In the genomic region with DNA sequence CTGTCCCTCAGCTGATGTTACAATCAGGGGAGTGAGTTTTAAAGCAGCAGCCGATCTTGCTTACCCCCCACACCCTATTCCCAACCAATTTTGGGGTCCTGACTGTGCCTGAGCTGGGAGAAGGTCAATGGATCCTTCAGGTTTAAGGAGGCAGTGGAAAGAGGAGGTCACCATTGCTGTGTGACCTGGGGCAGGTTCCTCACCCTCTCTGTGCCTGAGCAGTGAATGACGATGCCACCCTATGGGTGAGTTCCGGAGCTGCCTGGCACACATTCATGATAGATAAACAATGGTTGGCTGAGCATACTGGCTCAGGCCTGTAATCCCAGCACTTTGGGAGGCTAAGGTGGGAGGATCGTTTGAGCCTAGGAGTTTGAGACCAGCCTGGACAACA, we compare ENCODE assay signal across 10 cellular contexts. TPM values are rescaled to one million over a fixed set of nuclear protein-coding genes. Genes with fewer than 3 reads are reported as not detected.
DNase-seq lines count a peak whose midpoint lies in the region; ATAC-seq, FAIRE-seq and TF ChIP-seq lines count a peak whose summit lies in the region.
"Had no signal": no experiment of that assay in that cellular context is flagged by ENCODE, and none has a peak within 500 bp of the region (broad histone marks: within the 10 kb centered on the region; RNA-seq: fewer than 3 reads in every experiment).

No MANE protein-coding gene starts in this region.

- DNase-seq in HCT116 (ENCODE audit: low read depth, low spot score) (no peak), right cardiac atrium (no peak), hypothalamus (lab: John Stamatoyannopoulos, UW) (no peak), HTR-8/SVneo (ENCODE audit: insufficient read length, low spot score) (no peak)
- DNase-seq in activated CD4-positive, alpha-beta memory T cell treated with anti-CD3 and anti-CD28 coated beads for 36 hours: no peak
- no peak for DNase-seq in stimulated activated effector memory CD8-positive, alpha-beta T cell treated with anti-CD3 and anti-CD28 coated beads, Interleukin-12 subunit alpha, Interleukin-12 subunit beta, amount 100 ng/mL, for 72 hours (ENCODE audit: low spot score in 2 of 2)
- DNase-seq in activated CD4-positive, CD25-positive, alpha-beta regulatory T cell (lab: John Stamatoyannopoulos, UW): no peak
- DNase-seq: NCI-H187 treated with DMSO at 0.1 percent for 48 hours had no signal

- 73% methylated on average over 4 of the region's 4 CpGs for WGBS in right cardiac atrium

- peak overlapping the region; percentile 85 for H3K4me2 ChIP-seq in HCT116 (ENCODE audit: low read length)

- POLR2A ChIA-PET in HCT116 (lab: Charles Lee): interaction anchor here (1.1 to 2.9 kb wide), 4 partner anchors 9 to 22 kb away, joined by 5 to 26 read pairs (median 16); a partner anchor contains a TSS
- POLR2A ChIA-PET in activated CD4-positive, alpha-beta memory T cell treated with anti-CD3 and anti-CD28 coated beads for 36 hours (lab: Charles Lee): interaction anchor here (5.3 to 8.2 kb wide), 2 partner anchors 11 to 21 kb away, joined by 97 to 301 read pairs; a partner anchor contains a TSS

- H3K9me2 ChIP-seq in HCT116 (ENCODE audit: insufficient read depth): no peaks in the 10 kb centered on the region

- H3K4me1 ChIP-seq in HCT116 (ENCODE audit: control insufficient read depth in 1 of 2, insufficient read depth in 2 of 2, low read length in 2 of 2) (peaks cover 59 to 88% of the 10 kb centered on the region in 2 experiments), right cardiac atrium (ENCODE audit: control insufficient read depth, insufficient read depth, low read length) (peaks cover 8% of the 10 kb centered on the region)

- H3K36me3 ChIP-seq in HCT116 (ENCODE audit: control insufficient read depth in 1 of 2, insufficient read depth in 2 of 2, low read length in 2 of 2): peaks cover 4 to 8% of the 10 kb centered on the region in 2 experiments; a peak in 2 of 4 replicates

- H3K27me3 Mint-ChIP-seq in activated CD4-positive, alpha-beta memory T cell treated with anti-CD3 and anti-CD28 coated beads for 36 hours: no peaks in the 10 kb centered on the region
- H3K27me3 Mint-ChIP-seq: progenitor cell of endocrine pancreas had no signal

- FAIRE-seq in HTR-8/SVneo (lab: Jason Lieb, UNC): no peak
- FAIRE-seq: TTC549 had no signal

- no peak for TF ChIP-seq POLR2A in HCT116 (IDR thresholded peaks at IDR 0.05; ENCODE audit: borderline replicate concordance, extremely low read depth, insufficient read depth, insufficient read length)

- no peak overlapping the region for H2AFZ ChIP-seq in HCT116 (ENCODE audit: low read depth, low read length, poor library complexity, severe bottlenecking)

- peak overlapping the region; percentile 48 for H3K4me3 Mint-ChIP-seq in activated CD4-positive, alpha-beta memory T cell treated with anti-CD3 and anti-CD28 coated beads for 36 hours
- H3K4me3 Mint-ChIP-seq in stimulated activated effector memory CD8-positive, alpha-beta T cell treated with anti-CD3 and anti-CD28 coated beads, Interleukin-12 subunit alpha, Interleukin-12 subunit beta, amount 100 ng/mL, for 72 hours: peak overlapping the region; percentile 40

- no peak for TF ChIP-seq CTCF in HCT116 (IDR thresholded peaks at IDR 0.05 in 2 of 3, conservative IDR thresholded peaks at IDR 0.05 in 1 of 3; ENCODE audit: borderline replicate concordance in 1 of 3, insufficient read depth in 1 of 3, low read depth in 2 of 3, low read length in 2 of 3)

- ATAC-seq in HCT116: no peak
- no peak for ATAC-seq in right cardiac atrium
- ATAC-seq in stimulated activated effector memory CD8-positive, alpha-beta T cell treated with anti-CD3 and anti-CD28 coated beads, Interleukin-12 subunit alpha, Interleukin-12 subunit beta, amount 100 ng/mL, for 72 hours: no peak

- RAD21 ChIA-PET in HCT116 (lab: Charles Lee; ENCODE audit: low non-redundant PET in 1 of 2, low total read pairs in 2 of 2, uncharacterized antibody in 2 of 2, unreplicated experiment in 2 of 2): interaction anchor here (0.6 to 0.8 kb wide), 2 partner anchors 9 to 84 kb away, joined by 3 read pairs; no protein-coding TSS in a partner anchor

- CTCF ChIA-PET in HCT116 (lab: Charles Lee): interaction anchor here (1.4 to 1.8 kb wide), 3 partner anchors 9 to 27 kb away, joined by 3 to 8 read pairs (median 4); no protein-coding TSS in a partner anchor
- CTCF ChIA-PET in activated CD4-positive, alpha-beta memory T cell treated with anti-CD3 and anti-CD28 coated beads for 36 hours (lab: Charles Lee): interaction anchor here (0.7 to 5.6 kb wide), 5 partner anchors 11 to 47 kb away, joined by 3 to 197 read pairs (median 6); a partner anchor contains a TSS

- peak overlapping the region; percentile 70 for H3K27ac Mint-ChIP-seq in activated CD4-positive, alpha-beta memory T cell treated with anti-CD3 and anti-CD28 coated beads for 36 hours
- H3K27ac Mint-ChIP-seq in stimulated activated effector memory CD8-positive, alpha-beta T cell treated with anti-CD3 and anti-CD28 coated beads, Interleukin-12 subunit alpha, Interleukin-12 subunit beta, amount 100 ng/mL, for 72 hours: peak overlapping the region; percentile 78
- H3K27ac Mint-ChIP-seq: progenitor cell of endocrine pancreas had no signal

- no peaks in the 10 kb centered on the region for H3K27me3 ChIP-seq in HCT116 (ENCODE audit: insufficient read depth, low read length)
- no peaks in the 10 kb centered on the region for H3K27me3 ChIP-seq in right cardiac atrium (ENCODE audit: control insufficient read depth, insufficient read depth)

- no TSS peak for BruUV-seq in HCT116 (replicated peaks; lab: Mats Ljungman, UMichigan)

- H3K4me3 ChIP-seq in HCT116 (replicated peaks in 1 of 2; ENCODE audit: low read depth in 1 of 2, low read length in 2 of 2) (peak overlapping the region in 1 of 2 experiments; percentile 34; a peak in 1 of 4 replicates), right cardiac atrium (ENCODE audit: low read length) (no peak overlapping the region)

- H3K9me3 Mint-ChIP-seq in activated CD4-positive, alpha-beta memory T cell treated with anti-CD3 and anti-CD28 coated beads for 36 hours: no peaks in the 10 kb centered on the region
- H3K9me3 Mint-ChIP-seq in stimulated activated effector memory CD8-positive, alpha-beta T cell treated with anti-CD3 and anti-CD28 coated beads, Interleukin-12 subunit alpha, Interleukin-12 subunit beta, amount 100 ng/mL, for 72 hours: no peaks in the 10 kb centered on the region

- TF ChIP-seq RAD21 in HCT116 (IDR thresholded peaks at IDR 0.05; ENCODE audit: low read depth): no peak

- intact Hi-C loops in HCT116 (cut with micrococcal nuclease): no loop called here
- intact Hi-C loops in activated CD4-positive, alpha-beta memory T cell treated with anti-CD3 and anti-CD28 coated beads for 36 hours (cut with micrococcal nuclease): no loop called here
- intact Hi-C loops in right cardiac atrium (cut with DNase I): no loop called here

- H3K27ac ChIP-seq in HCT116 (ENCODE audit: low read depth, low read length): peak overlapping the region; percentile 67
- H3K27ac ChIP-seq in right cardiac atrium (ENCODE audit: low read length): peak overlapping the region; percentile 57

- no peaks in the 10 kb centered on the region for H4K20me1 ChIP-seq in HCT116 (ENCODE audit: insufficient read depth)

- peaks cover 20% of the 10 kb centered on the region for H3K36me3 Mint-ChIP-seq in activated CD4-positive, alpha-beta memory T cell treated with anti-CD3 and anti-CD28 coated beads for 36 hours
- peaks cover 36% of the 10 kb centered on the region for H3K36me3 Mint-ChIP-seq in stimulated activated effector memory CD8-positive, alpha-beta T cell treated with anti-CD3 and anti-CD28 coated beads, Interleukin-12 subunit alpha, Interleukin-12 subunit beta, amount 100 ng/mL, for 72 hours

- H3K4me1 Mint-ChIP-seq in activated CD4-positive, alpha-beta memory T cell treated with anti-CD3 and anti-CD28 coated beads for 36 hours (ENCODE audit: low read depth): peaks cover 52% of the 10 kb centered on the region
- H3K4me1 Mint-ChIP-seq in stimulated activated effector memory CD8-positive, alpha-beta T cell treated with anti-CD3 and anti-CD28 coated beads, Interleukin-12 subunit alpha, Interleukin-12 subunit beta, amount 100 ng/mL, for 72 hours: peaks cover 42% of the 10 kb centered on the region

- H3K79me2 ChIP-seq in HCT116 (ENCODE audit: insufficient read depth, low read length): no peaks in the 10 kb centered on the region

- H3K9me3 ChIP-seq in HCT116 (ENCODE audit: control insufficient read depth in 1 of 2, insufficient read depth in 1 of 2, low read depth in 1 of 2, low read length in 2 of 2) (no peaks in the 10 kb centered on the region), right cardiac atrium (ENCODE audit: control insufficient read depth, low read length) (no peaks in the 10 kb centered on the region)

- H3K9ac ChIP-seq in HCT116 (ENCODE audit: low read length): peak overlapping the region; percentile 64

RNA-seq across cellular contexts. Expression of a gene that starts 20.3 kb away (rescaled TPM):
- total RNA-seq in HCT116 (2021; ENCODE audit: unreplicated experiment): 221 TPM
- polyA plus RNA-seq in HCT116 (2012): 179 and 285 TPM in 2 replicates
- 100 to 1,000 TPM; 232 to 236 TPM for total RNA-seq in activated CD4-positive, alpha-beta memory T cell treated with anti-CD3 and anti-CD28 coated beads for 36 hours
- total RNA-seq in right cardiac atrium: 100 to 1,000 TPM; 117 to 229 (median 122) TPM
- 233 TPM for polyA plus RNA-seq in right cardiac atrium

RNA-seq across cellular contexts. Expression of a gene that starts 21.2 kb away (rescaled TPM):
- total RNA-seq in HCT116 (2021; ENCODE audit: unreplicated experiment) (400 TPM), right cardiac atrium (10 to 100 TPM; 55.6 to 77.2 (median 64.8) TPM)
- polyA plus RNA-seq in HCT116 (2012): 263 and 315 TPM in 2 replicates
- 100 to 1,000 TPM; 356 to 361 TPM for total RNA-seq in activated CD4-positive, alpha-beta memory T cell treated with anti-CD3 and anti-CD28 coated beads for 36 hours
- 131 TPM for polyA plus RNA-seq in right cardiac atrium

RNA-seq across cellular contexts. Expression of a gene that starts 27.5 kb away (rescaled TPM):
- total RNA-seq in HCT116 (2021; ENCODE audit: unreplicated experiment) (4.8 TPM), right cardiac atrium (1 to 10 TPM in 2 of 4 donors, under 1 TPM in 2; 0.65 to 1.4 (median 1.1) TPM)
- 1.9 and 2.7 TPM in 2 replicates for polyA plus RNA-seq in HCT116 (2012)
- under 1 TPM; 0.36 to 0.39 TPM for total RNA-seq in activated CD4-positive, alpha-beta memory T cell treated with anti-CD3 and anti-CD28 coated beads for 36 hours
- 5.3 TPM for polyA plus RNA-seq in right cardiac atrium

RNA-seq across cellular contexts. Expression of a gene that starts 38.7 kb away (rescaled TPM):
- total RNA-seq in HCT116 (2021; ENCODE audit: unreplicated experiment): 30.9 TPM
- 22.4 and 23.8 TPM in 2 replicates for polyA plus RNA-seq in HCT116 (2012)
- total RNA-seq in activated CD4-positive, alpha-beta memory T cell treated with anti-CD3 and anti-CD28 coated beads for 36 hours: 10 to 100 TPM; 29.0 to 30.8 TPM
- 10 to 100 TPM; 31.3 to 42.0 (median 35.0) TPM for total RNA-seq in right cardiac atrium
- polyA plus RNA-seq in right cardiac atrium: 17.4 TPM
